Comparison of ENCODE assay signal across 13 cellular contexts in genomic region chr3:106827515-106828213, GRCh38.
A peak's percentile ranks its signal among the peaks of the same experiment; 100 is the strongest.
DNase-seq lines count a peak whose midpoint lies in the region; ATAC-seq and TF ChIP-seq lines count a peak whose summit lies in the region.
"Had no signal": no experiment of that assay in that cellular context is flagged by ENCODE, and none has a peak within 500 bp of the region (broad histone marks: within the 10 kb centered on the region; RNA-seq: fewer than 3 reads in every experiment).

No MANE protein-coding gene starts in this region.

- H2BK15ac ChIP-seq in mesenchymal stem cell (ENCODE audit: low read depth, poor library complexity, severe bottlenecking), result no peak overlapping the region

- ATAC-seq in lower lobe of right lung, result no peak
- ATAC-seq: psoas muscle had no signal

- H3K14ac ChIP-seq in mesenchymal stem cell (ENCODE audit: low read length in 2 of 2), result no peak overlapping the region

- DNase-seq in mammary epithelial cell (peak; percentile 38), mesenchymal stem cell (peak; percentile 63), tibial artery (no peak), lower lobe of right lung (no peak), MM.1S (no peak), anterior cingulate cortex (lab: John Stamatoyannopoulos, UW) (no peak)
- DNase-seq: DMS79 treated with DMSO at 0.1 percent for 48 hours, kidney glomerular epithelial cell, psoas muscle, Right ventricle myocardium superior had no signal

- peaks cover 14 to 21% (median 19%) of the 10 kb centered on the region in 11 experiments for H3K9me3 ChIP-seq in BLaER1 treated with 17β-estradiol and CSF1 and Interleukin-3, amounts not matched to agents 10 nM and 100 nM (replicated peaks in 1 of 11)
- H3K9me3 ChIP-seq in KOPT-K1 (ENCODE audit: insufficient read depth, low read length, poor library complexity, severe bottlenecking), result peaks cover 64% of the 10 kb centered on the region
- H3K9me3 ChIP-seq in mammary epithelial cell (replicated peaks; ENCODE audit: insufficient read depth, low read length), result peaks cover 4% of the 10 kb centered on the region
- peaks cover 13% of the 10 kb centered on the region for H3K9me3 ChIP-seq in mesenchymal stem cell (ENCODE audit: control insufficient read depth, low read length)
- H3K9me3 ChIP-seq in tibial artery, result no peaks in the 10 kb centered on the region
- H3K9me3 ChIP-seq in lower lobe of right lung, result no peaks in the 10 kb centered on the region
- no peaks in the 10 kb centered on the region for H3K9me3 ChIP-seq in MM.1S (replicated peaks; ENCODE audit: insufficient read depth, low read length)
- H3K9me3 ChIP-seq: psoas muscle had no signal

- peaks cover 0 to 15% (median 9%) of the 10 kb centered on the region in 10 experiments; a peak in 13 of 20 replicates for H3K4me1 ChIP-seq in BLaER1 treated with 17β-estradiol and CSF1 and Interleukin-3, amounts not matched to agents 10 nM and 100 nM
- H3K4me1 ChIP-seq in mammary epithelial cell (ENCODE audit: insufficient read depth, low read length) (peaks cover 6% of the 10 kb centered on the region), mesenchymal stem cell (ENCODE audit: control insufficient read depth, insufficient read depth, low read depth, low read length) (no peaks in the 10 kb centered on the region), tibial artery (peaks cover 0 to 14% (median 0%) of the 10 kb centered on the region in 4 donors), lower lobe of right lung (no peaks in the 10 kb centered on the region), MM.1S (ENCODE audit: low read length) (no peaks in the 10 kb centered on the region)
- H3K4me1 ChIP-seq: psoas muscle had no signal

- H2AK5ac ChIP-seq in mesenchymal stem cell (ENCODE audit: low read length, severe bottlenecking), result peak overlapping the region; percentile 32

- H3K23ac ChIP-seq in mesenchymal stem cell (ENCODE audit: low read length in 2 of 2), result no peak overlapping the region

- no peak overlapping the region for H3K9ac ChIP-seq in BLaER1 treated with 17β-estradiol and CSF1 and Interleukin-3, amounts not matched to agents 10 nM and 100 nM
- H3K9ac ChIP-seq in mammary epithelial cell (ENCODE audit: insufficient read depth, low read length) (no peak overlapping the region), mesenchymal stem cell (ENCODE audit: low read length) (no peak overlapping the region), MM.1S (ENCODE audit: low read length) (no peak overlapping the region)

- H3K79me1 ChIP-seq in mesenchymal stem cell (replicated peaks; ENCODE audit: low read length, poor library complexity, severe bottlenecking), result no peaks in the 10 kb centered on the region

- no TSS peak for BruUV-seq in mammary epithelial cell (replicated peaks; lab: Mats Ljungman, UMichigan)

- no peaks in the 10 kb centered on the region for H3K27me3 ChIP-seq in BLaER1 treated with 17β-estradiol and CSF1 and Interleukin-3, amounts not matched to agents 10 nM and 100 nM
- H3K27me3 ChIP-seq in mammary epithelial cell (ENCODE audit: insufficient read depth, low read length) (no peaks in the 10 kb centered on the region), mesenchymal stem cell (ENCODE audit: control insufficient read depth in 1 of 2, insufficient read depth in 1 of 2, low read length in 2 of 2) (no peaks in the 10 kb centered on the region), tibial artery (no peaks in the 10 kb centered on the region), lower lobe of right lung (ENCODE audit: low read depth) (no peaks in the 10 kb centered on the region), MM.1S (replicated peaks; ENCODE audit: insufficient read depth, low read length) (no peaks in the 10 kb centered on the region)

- H2BK12ac ChIP-seq in mesenchymal stem cell (ENCODE audit: low read length in 2 of 2), result peak overlapping the region; percentile 46 to 52

- H3F3A ChIP-seq in MM.1S (ENCODE audit: insufficient read depth, low read length), result no peaks in the 10 kb centered on the region

- peak overlapping the region; percentile 48 to 66 for H3K18ac ChIP-seq in mesenchymal stem cell (ENCODE audit: low read depth in 1 of 2, low read length in 2 of 2)

- in situ Hi-C loops in mammary epithelial cell (cut with MboI; ENCODE audit: low sequenced_read_pairs in 2 of 2), result loop anchor here in 1 of 2 donors (25.0 kb wide), 1 partner anchor 190 kb away; no protein-coding TSS in a partner anchor

- H3K27ac ChIP-seq in BLaER1 treated with 17β-estradiol and CSF1 and Interleukin-3, amounts not matched to agents 10 nM and 100 nM, result no peak overlapping the region
- H3K27ac ChIP-seq in KOPT-K1 (ENCODE audit: low read depth, low read length, poor library complexity, severe bottlenecking) (peak overlapping the region; percentile 96), mammary epithelial cell (ENCODE audit: insufficient read depth, low read depth, low read length) (no peak overlapping the region), mesenchymal stem cell (ENCODE audit: low read length, poor library complexity, severe bottlenecking) (no peak overlapping the region), tibial artery (no peak overlapping the region), lower lobe of right lung (no peak overlapping the region), MM.1S (ENCODE audit: low read length) (no peak overlapping the region)

- peak overlapping the region in 6 of 11 experiments; percentile 27 to 44 (median 36); a peak in 7 of 22 replicates for H3K4me2 ChIP-seq in BLaER1 treated with 17β-estradiol and CSF1 and Interleukin-3, amounts not matched to agents 10 nM and 100 nM
- H3K4me2 ChIP-seq in mammary epithelial cell (ENCODE audit: insufficient read depth, low read depth, low read length) (no peak overlapping the region), mesenchymal stem cell (ENCODE audit: low read length, poor library complexity, severe bottlenecking) (no peak overlapping the region), MM.1S (ENCODE audit: low read depth, low read length) (no peak overlapping the region)

- H4K20me1 ChIP-seq in BLaER1 treated with 17β-estradiol and CSF1 and Interleukin-3, amounts not matched to agents 10 nM and 100 nM, result no peaks in the 10 kb centered on the region
- H4K20me1 ChIP-seq in mammary epithelial cell (ENCODE audit: insufficient read depth, low read length) (no peaks in the 10 kb centered on the region), MM.1S (ENCODE audit: insufficient read depth, low read length) (no peaks in the 10 kb centered on the region)

- H3K79me2 ChIP-seq in mammary epithelial cell (ENCODE audit: insufficient read depth, low read length), result no peaks in the 10 kb centered on the region
- H3K79me2 ChIP-seq in MM.1S (ENCODE audit: low read length), result no peaks in the 10 kb centered on the region

- intact Hi-C loops in mammary epithelial cell (cut with micrococcal nuclease) (loop anchor here (5.0 kb wide), 1 partner anchor 60 kb away; no protein-coding TSS in a partner anchor), tibial artery (cut with DNase I; ENCODE audit: low total_unique reads) (no loop called here), lower lobe of right lung (cut with DNase I) (no loop called here)

- CTCF ChIA-PET in mammary epithelial cell (lab: Charles Lee; ENCODE audit: low non-redundant PET), result no interaction called here

- no peaks in the 10 kb centered on the region for H3K36me3 ChIP-seq in BLaER1 treated with 17β-estradiol and CSF1 and Interleukin-3, amounts not matched to agents 10 nM and 100 nM
- no peaks in the 10 kb centered on the region for H3K36me3 ChIP-seq in KOPT-K1 (ENCODE audit: insufficient read depth, low read length)
- H3K36me3 ChIP-seq in mammary epithelial cell (ENCODE audit: insufficient read depth, low read length), result no peaks in the 10 kb centered on the region
- H3K36me3 ChIP-seq in mesenchymal stem cell (ENCODE audit: control insufficient read depth in 1 of 2, insufficient read depth in 2 of 2, low read depth in 1 of 2, low read length in 2 of 2), result no peaks in the 10 kb centered on the region
- H3K36me3 ChIP-seq in tibial artery, result no peaks in the 10 kb centered on the region
- no peaks in the 10 kb centered on the region for H3K36me3 ChIP-seq in lower lobe of right lung
- no peaks in the 10 kb centered on the region for H3K36me3 ChIP-seq in MM.1S (replicated peaks; ENCODE audit: insufficient read depth, low read length)

- H2BK5ac ChIP-seq in mesenchymal stem cell (ENCODE audit: low read depth, low read length, poor library complexity, severe bottlenecking), result no peak overlapping the region

- H4K91ac ChIP-seq in mesenchymal stem cell (ENCODE audit: low read length), result no peak overlapping the region

- no peak overlapping the region for H4K8ac ChIP-seq in mesenchymal stem cell (ENCODE audit: low read length)

- peak overlapping the region in 1 of 2 experiments; percentile 58 for H3K4ac ChIP-seq in mesenchymal stem cell (ENCODE audit: low read depth in 1 of 2, low read length in 2 of 2)

- no peak overlapping the region for H2BK120ac ChIP-seq in mesenchymal stem cell (ENCODE audit: low read depth, low read length)

- dilution Hi-C loops in mammary epithelial cell (cut with HindIII; ENCODE audit: low sequenced_read_pairs), result no loop called here

- no peak overlapping the region for H3K4me3 ChIP-seq in BLaER1 treated with 17β-estradiol and CSF1 and Interleukin-3, amounts not matched to agents 10 nM and 100 nM
- no peak overlapping the region for H3K4me3 ChIP-seq in mammary epithelial cell (replicated peaks in 1 of 3; ENCODE audit: insufficient read depth in 1 of 3, low read depth in 2 of 3, low read length in 3 of 3)
- no peak overlapping the region for H3K4me3 ChIP-seq in mesenchymal stem cell (ENCODE audit: insufficient read depth in 1 of 2, low read depth in 1 of 2, low read length in 2 of 2)
- H3K4me3 ChIP-seq in tibial artery, result no peak overlapping the region
- no peak overlapping the region for H3K4me3 ChIP-seq in lower lobe of right lung
- no peak overlapping the region for H3K4me3 ChIP-seq in MM.1S (ENCODE audit: low read length)
- H3K4me3 ChIP-seq: GM12878, psoas muscle had no signal

- no peaks in the 10 kb centered on the region for H3K9me2 ChIP-seq in MM.1S (replicated peaks; ENCODE audit: insufficient read depth, low read length)

- TF ChIP-seq CTCF in mammary epithelial cell (conservative IDR thresholded peaks at IDR 0.05 in 1 of 2, IDR thresholded peaks at IDR 0.05 in 1 of 2; ENCODE audit: extremely low read depth in 1 of 2, insufficient read depth in 1 of 2, low read depth in 1 of 2, low read length in 2 of 2) (no peak), tibial artery (IDR thresholded peaks at IDR 0.05) (no peak), lower lobe of right lung (IDR thresholded peaks at IDR 0.05) (no peak), MM.1S (IDR thresholded peaks at IDR 0.05; ENCODE audit: low read length) (no peak)

- 79% methylated on average over 5 of the region's 5 CpGs for WGBS in mammary epithelial cell (ENCODE audit: low coverage, missing lambda C conversion rate)
- WGBS in mesenchymal stem cell, result 55% methylated on average over 1 of the region's 5 CpGs

- H2AFZ ChIP-seq in mammary epithelial cell (ENCODE audit: low read depth, low read length), result no peak overlapping the region
- H2AFZ ChIP-seq in mesenchymal stem cell (ENCODE audit: low read depth, low read length), result no peak overlapping the region
- no peak overlapping the region for H2AFZ ChIP-seq in MM.1S (ENCODE audit: low read length)

Comparison
In these comparisons a context has a peak if more than half of its experiments do, and no peak if none do; other contexts are left out.
1. H3K4me2 ChIP-seq: peak in BLaER1 treated with 17β-estradiol and CSF1 and Interleukin-3, amounts not matched to agents 10 nM and 100 nM (6 of 11); none in mammary epithelial cell (single experiment), mesenchymal stem cell (single experiment) and MM.1S (single experiment).
2. DNase-seq: peak in mammary epithelial cell (single experiment) and mesenchymal stem cell (single experiment); none in tibial artery (0 of 2), lower lobe of right lung (single experiment), MM.1S (single experiment) and anterior cingulate cortex (0 of 58).